ENCODE assay signal across 8 cellular contexts in genomic region chr14:65847065-65847847, GRCh38.
A peak's percentile ranks its signal among the peaks of the same experiment; 100 is the strongest.
DNase-seq lines count a peak whose midpoint lies in the region; ATAC-seq, FAIRE-seq and TF ChIP-seq lines count a peak whose summit lies in the region.

No MANE protein-coding gene starts in this region.

- H4K8ac ChIP-seq in neuronal stem cell (ENCODE audit: low read depth, low read length): no peak overlapping the region

- in situ Hi-C loops in HepG2 (cut with HindIII; ENCODE audit: extremely low pct_ligation_motif_present, low pct_unique_long_range_greater_than_20kb): no loop called here

- no peaks in the 10 kb centered on the region for H3K79me1 ChIP-seq in neuronal stem cell (ENCODE audit: low read depth, low read length)

- H3K27me3 ChIP-seq in right lobe of liver (no peaks in the 10 kb centered on the region), HepG2 (ENCODE audit: control insufficient read depth in 1 of 2, insufficient read depth in 2 of 2, low read length in 2 of 2) (peaks cover 2 to 21% of the 10 kb centered on the region in 2 experiments; a peak in 4 of 5 replicates), neuronal stem cell (ENCODE audit: control insufficient read depth in 3 of 3, insufficient read depth in 3 of 3, low read depth in 1 of 3, low read length in 3 of 3) (peaks cover 0 to 6% (median 0%) of the 10 kb centered on the region in 3 experiments)
- H3K27me3 ChIP-seq in effector memory CD4-positive, alpha-beta T cell (replicated peaks; ENCODE audit: control insufficient read depth, insufficient read depth, low read length, poor library complexity, severe bottlenecking): no peaks in the 10 kb centered on the region

- H2BK5ac ChIP-seq in neuronal stem cell (ENCODE audit: low read length): no peak overlapping the region

- H3K4me3 ChIP-seq in right lobe of liver (no peak overlapping the region), HepG2 (replicated peaks in 1 of 3; ENCODE audit: insufficient read depth in 1 of 3, low read depth in 2 of 3, low read length in 3 of 3) (no peak overlapping the region), neuronal stem cell (ENCODE audit: low read length in 2 of 2) (no peak overlapping the region)
- peak overlapping the region; percentile 15 for H3K4me3 ChIP-seq in effector memory CD4-positive, alpha-beta T cell (ENCODE audit: insufficient read depth, low read depth, low read length, poor library complexity, severe bottlenecking)

- no peak overlapping the region for H2AK5ac ChIP-seq in neuronal stem cell (ENCODE audit: low read depth, low read length)

- WGBS in right lobe of liver (ENCODE audit: insufficient coverage, low coverage, low lambda C conversion rate, missing lambda C conversion rate): 29% methylated on average over 7 of the region's 7 CpGs
- 7% methylated on average over 7 of the region's 7 CpGs for WGBS in HepG2 (ENCODE audit: low lambda C conversion rate)
- WGBS in neuronal stem cell (ENCODE audit: extremely low coverage in 2 of 2, insufficient read length in 2 of 2, insufficient replicate concordance in 1 of 2), 2 donors: no CpG with 5 or more reads among the region's 7 CpGs

- H3K4me2 ChIP-seq in HepG2 (ENCODE audit: low read depth, low read length) (no peak overlapping the region), neuronal stem cell (ENCODE audit: insufficient read depth, low read length, poor library complexity, severe bottlenecking) (no peak overlapping the region)

- peak; percentile 61 to 71 (median 68) for ATAC-seq in right lobe of liver
- no peak for ATAC-seq in HepG2

- H4K20me1 ChIP-seq in HepG2 (ENCODE audit: insufficient read depth, low read length): no peaks in the 10 kb centered on the region

- no peak overlapping the region for H3K4ac ChIP-seq in neuronal stem cell (ENCODE audit: low read length)

- no peaks in the 10 kb centered on the region for H3K36me3 ChIP-seq in right lobe of liver
- H3K36me3 ChIP-seq in HepG2 (replicated peaks in 1 of 2; ENCODE audit: control insufficient read depth in 1 of 2, insufficient read depth in 2 of 2, low read length in 2 of 2): no peaks in the 10 kb centered on the region
- no peaks in the 10 kb centered on the region for H3K36me3 ChIP-seq in effector memory CD4-positive, alpha-beta T cell (ENCODE audit: control insufficient read depth, insufficient read depth, low read length)
- no peaks in the 10 kb centered on the region for H3K36me3 ChIP-seq in neuronal stem cell (replicated peaks in 1 of 2; ENCODE audit: control insufficient read depth in 2 of 2, insufficient read depth in 2 of 2, low read length in 2 of 2)

- BruUV-seq in HepG2 (replicated peaks; lab: Mats Ljungman, UMichigan): no TSS peak

- H3K27ac ChIP-seq in right lobe of liver (no peak overlapping the region), HepG2 (ENCODE audit: extremely low read length, insufficient read depth, low read length) (no peak overlapping the region), neuronal stem cell (replicated peaks; ENCODE audit: low read length) (no peak overlapping the region)
- peak overlapping the region; percentile 76 for H3K27ac ChIP-seq in effector memory CD4-positive, alpha-beta T cell (ENCODE audit: insufficient read depth, low read length, poor library complexity, severe bottlenecking)

- no peak for FAIRE-seq in HepG2 (lab: Jason Lieb, UNC)

- H3K79me2 ChIP-seq in HepG2 (ENCODE audit: insufficient read depth, low read length): no peaks in the 10 kb centered on the region

- TF ChIP-seq POLR2A in right lobe of liver (IDR thresholded peaks at IDR 0.05) (no peak), HepG2 (IDR thresholded peaks at IDR 0.05; ENCODE audit: insufficient read depth in 1 of 2, low read depth in 2 of 2, low read length in 2 of 2) (no peak)

- CTCF ChIA-PET in HepG2 (lab: Yijun Ruan, JAX; ENCODE audit: low intra/inter-chr PET ratio, low total read pairs): no interaction called here

- no peak overlapping the region for H3K23ac ChIP-seq in neuronal stem cell (ENCODE audit: low read depth, low read length, poor library complexity)

- H2BK15ac ChIP-seq in neuronal stem cell (ENCODE audit: low read length): no peak overlapping the region

- H2AFZ ChIP-seq in HepG2 (ENCODE audit: low read length): no peak overlapping the region
- H2AFZ ChIP-seq in neuronal stem cell (ENCODE audit: low read length): no peak overlapping the region

- H3K18ac ChIP-seq in neuronal stem cell (ENCODE audit: low read length): no peak overlapping the region

- intact Hi-C loops in right lobe of liver (cut with DNase I) (no loop called here), HepG2 (cut with micrococcal nuclease; ENCODE audit: unreplicated experiment) (no loop called here)

- TF ChIP-seq RAD21 in HepG2 (CRISPR knock-in tag; IDR thresholded peaks at IDR 0.05): no peak

- H3K4me1 ChIP-seq in right lobe of liver (no peaks in the 10 kb centered on the region), HepG2 (ENCODE audit: insufficient read depth, low read length) (no peaks in the 10 kb centered on the region), neuronal stem cell (ENCODE audit: control insufficient read depth in 2 of 2, insufficient read depth in 1 of 2, low read depth in 1 of 2, low read length in 2 of 2) (peaks cover 6 to 7% of the 10 kb centered on the region in 2 donors)
- H3K4me1 ChIP-seq in effector memory CD4-positive, alpha-beta T cell (ENCODE audit: control insufficient read depth, insufficient read depth, low read length, poor library complexity, severe bottlenecking): peaks cover 70% of the 10 kb centered on the region

- no peak overlapping the region for H2BK120ac ChIP-seq in neuronal stem cell (ENCODE audit: low read depth, low read length)

- no peak overlapping the region for H3K14ac ChIP-seq in neuronal stem cell (ENCODE audit: low read length)

- H3K9me3 ChIP-seq in right lobe of liver: no peaks in the 10 kb centered on the region
- no peaks in the 10 kb centered on the region for H3K9me3 ChIP-seq in HepG2 (ENCODE audit: low read length)
- no peaks in the 10 kb centered on the region for H3K9me3 ChIP-seq in effector memory CD4-positive, alpha-beta T cell (ENCODE audit: control insufficient read depth, low read length)
- H3K9me3 ChIP-seq in neuronal stem cell (replicated peaks in 1 of 2; ENCODE audit: control insufficient read depth in 2 of 2, insufficient read depth in 1 of 2, low read depth in 1 of 2, low read length in 2 of 2): no peaks in the 10 kb centered on the region

- DNase-seq in right lobe of liver (no peak), HepG2 (ENCODE audit: low spot score) (no peak), HUDEP-2 (lab: John Stamatoyannopoulos, UW; ENCODE audit: unreplicated experiment in 76 of 76) (no peak), neuronal stem cell (ENCODE audit: low spot score) (no peak), D341Med (ENCODE audit: low spot score) (no peak), pons (ENCODE audit: low spot score) (no peak)
- peak; percentile 8 to 52 (median 28) for DNase-seq in activated CD4-positive, CD25-positive, alpha-beta regulatory T cell (lab: John Stamatoyannopoulos, UW)
- DNase-seq in effector memory CD4-positive, alpha-beta T cell: peak; percentile 66 to 76 (median 66)

- TF ChIP-seq EP300 in HepG2 (IDR thresholded peaks at IDR 0.05; ENCODE audit: low read depth in 2 of 2, low read length in 2 of 2): no peak
- no peak for TF ChIP-seq EP300 in HepG2 (CRISPR knock-in tag; IDR thresholded peaks at IDR 0.05; ENCODE audit: borderline replicate concordance)

- TF ChIP-seq CTCF in right lobe of liver (IDR thresholded peaks at IDR 0.05): no peak
- TF ChIP-seq CTCF in HepG2 (CRISPR knock-in tag; IDR thresholded peaks at IDR 0.05): no peak

- POLR2A ChIA-PET in HepG2 (lab: Yijun Ruan, JAX): no interaction called here

- no peak overlapping the region for H2BK12ac ChIP-seq in neuronal stem cell (ENCODE audit: low read length)

- no peak overlapping the region for H4K91ac ChIP-seq in neuronal stem cell (ENCODE audit: low read depth, low read length, poor library complexity)

- H3K9ac ChIP-seq in HepG2 (ENCODE audit: insufficient read depth, low read depth, low read length) (no peak overlapping the region), neuronal stem cell (ENCODE audit: low read depth, low read length, poor library complexity) (no peak overlapping the region)

TF ChIP-seq in HepG2, 621 proteins besides CTCF, POLR2A, EP300 and RAD21 (continues in another document):
- TF ChIP-seq HDAC2 (CRISPR knock-in tag; IDR thresholded peaks at IDR 0.05) (no peak), HMG20B (CRISPR knock-in tag; conservative IDR thresholded peaks at IDR 0.05) (no peak), ZNF572 (CRISPR knock-in tag; IDR thresholded peaks at IDR 0.05) (no peak), TCF7 (IDR thresholded peaks at IDR 0.05; ENCODE audit: low read depth) (no peak), MTERF4 (CRISPR knock-in tag; IDR thresholded peaks at IDR 0.05) (no peak), U2AF1 (optimal IDR thresholded peaks at IDR 0.05; ENCODE audit: low read depth, low read length) (no peak), RFXAP (CRISPR knock-in tag; IDR thresholded peaks at IDR 0.05; ENCODE audit: borderline replicate concordance) (no peak), MNT (IDR thresholded peaks at IDR 0.05) (no peak), SMARCC2 (IDR thresholded peaks at IDR 0.05) (no peak)

Comparison
In these comparisons a context has a peak if more than half of its experiments do, and no peak if none do; other contexts are left out.
1. DNase-seq: peak in activated CD4-positive, CD25-positive, alpha-beta regulatory T cell (4 of 4) and effector memory CD4-positive, alpha-beta T cell (3 of 3); none in right lobe of liver (0 of 3), HepG2 (single experiment), HUDEP-2 (0 of 76), neuronal stem cell (single experiment), D341Med (single experiment) and pons (single experiment).